8 cellular contexts compared by ENCODE assay signal in the genomic region with DNA sequence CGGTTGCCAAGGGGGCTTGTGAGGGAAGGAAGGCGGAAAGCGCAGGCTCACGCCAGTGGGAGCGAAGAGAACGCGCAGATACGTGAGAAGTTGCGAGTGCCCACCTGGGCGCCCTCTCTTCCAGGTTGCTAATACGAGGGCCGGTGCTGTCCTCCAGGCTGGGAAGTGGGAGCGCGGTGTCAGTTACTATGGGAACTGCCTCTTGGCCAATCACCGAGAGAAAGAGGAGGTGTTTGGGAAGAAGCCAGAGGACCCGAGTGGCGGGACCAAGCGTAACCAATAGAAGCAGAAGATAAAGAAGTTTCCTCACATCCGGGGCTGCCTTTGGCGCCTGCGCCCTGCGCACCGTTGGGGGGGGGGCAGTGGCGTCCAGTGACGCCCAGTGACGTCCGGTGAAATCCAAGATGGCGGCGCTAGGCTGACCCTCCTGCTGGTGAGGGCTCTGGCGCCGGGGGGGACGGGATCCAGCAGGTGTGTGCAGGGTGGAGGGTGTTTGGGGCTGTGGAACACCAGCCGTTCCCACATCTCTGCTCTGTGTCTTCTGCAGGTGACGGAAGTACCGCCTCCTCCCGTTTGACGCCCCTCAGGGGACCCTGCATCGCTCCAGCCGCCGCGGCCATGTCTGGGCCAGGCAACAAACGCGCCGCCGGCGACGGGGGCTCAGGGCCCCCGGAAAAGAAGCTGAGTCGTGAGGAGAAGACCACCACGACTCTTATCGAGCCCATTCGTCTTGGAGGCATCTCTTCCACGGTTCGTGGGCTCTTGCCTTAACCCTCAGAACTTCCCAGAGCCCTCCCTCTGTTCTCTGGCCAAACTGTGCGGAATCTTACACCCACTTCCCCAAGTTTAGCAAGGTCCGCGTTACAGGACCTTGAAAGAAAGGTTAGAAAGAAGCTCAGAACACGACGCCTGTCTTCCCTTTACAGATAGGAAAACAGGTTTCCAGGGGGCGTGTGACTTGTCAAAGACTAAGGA. TPM values are rescaled to one million over a fixed set of nuclear protein-coding genes. Genes with fewer than 3 reads are reported as not detected.
A peak's percentile ranks its signal among the peaks of the same experiment; 100 is the strongest.
DNase-seq lines count a peak whose midpoint lies in the region; ATAC-seq and TF ChIP-seq lines count a peak whose summit lies in the region.

A gene (minus strand): TSS at position 135 of the 975 bp plus-strand sequence. CDS start 314 bp downstream, outside the sequence.
A gene (plus strand): TSS at position 395 of the 975 bp plus-strand sequence. CDS start 224 bp downstream, at position 619.

- TF ChIP-seq CTCF in GM10266 (IDR thresholded peaks at IDR 0.05; ENCODE audit: control insufficient read depth, insufficient read depth, low read depth, missing control alignments) (no peak), glutamatergic neuron (IDR thresholded peaks at IDR 0.05; ENCODE audit: partially characterized antibody, unreplicated experiment) (no peak), omental fat pad (IDR thresholded peaks at IDR 0.05) (no peak), testis (IDR thresholded peaks at IDR 0.05) (peak in 1 of 3 experiments; percentile 3)

- ATAC-seq in HG02623 (IDR thresholded peaks at IDR 0.05; ENCODE audit: unreplicated experiment) (peak; percentile 83), SK-N-SH treated with all-trans-retinoic acid at 6 μM for 48 hours (peak; percentile 93), omental fat pad (ENCODE audit: low FRiP score) (peak; percentile 95)

- no peaks in the 10 kb centered on the region for H3K27me3 ChIP-seq in testis

- H3K36me3 ChIP-seq in testis (ENCODE audit: low read depth, missing control alignments) = no peaks in the 10 kb centered on the region

- no peak for TF ChIP-seq POLR2A in testis (IDR thresholded peaks at IDR 0.05)

- intact Hi-C loops in testis (cut with DNase I; ENCODE audit: low total_unique reads) = no loop called here

- H3K36me3 Mint-ChIP-seq in activated naive CD8-positive, alpha-beta T cell = peaks cover 2% of the 10 kb centered on the region
- H3K36me3 Mint-ChIP-seq in glutamatergic neuron (ENCODE audit: unreplicated experiment) = peaks cover 9% of the 10 kb centered on the region

- DNase-seq in GM10266 (ENCODE audit: extremely low spot score) (peak; percentile 99), NCI-H1092 treated with DMSO at 0.1 percent for 48 hours (lab: John Stamatoyannopoulos, UW) (peak; percentile 99), glutamatergic neuron (peak; percentile 97), omental fat pad (ENCODE audit: low spot score) (peak; percentile 82), testis (peak; percentile 98)

- H3K9me3 ChIP-seq in testis = no peaks in the 10 kb centered on the region

- peaks cover 27% of the 10 kb centered on the region for H3K4me1 Mint-ChIP-seq in activated naive CD8-positive, alpha-beta T cell (ENCODE audit: low read depth)
- peaks cover 13% of the 10 kb centered on the region for H3K4me1 Mint-ChIP-seq in glutamatergic neuron (ENCODE audit: low read depth, unreplicated experiment)

- peak within 1 kb of the TSS; percentile 87 to 88 for H3K27ac ChIP-seq in testis

- H3K4me1 ChIP-seq in testis = peaks cover 22% of the 10 kb centered on the region

- H3K27me3 Mint-ChIP-seq in activated naive CD8-positive, alpha-beta T cell = no peaks in the 10 kb centered on the region
- peaks cover 9% of the 10 kb centered on the region for H3K27me3 Mint-ChIP-seq in glutamatergic neuron (ENCODE audit: unreplicated experiment)

- no peaks in the 10 kb centered on the region for H3K9me3 Mint-ChIP-seq in activated naive CD8-positive, alpha-beta T cell (ENCODE audit: low read depth)
- H3K9me3 Mint-ChIP-seq in glutamatergic neuron (ENCODE audit: unreplicated experiment) = peaks cover 8% of the 10 kb centered on the region

- peak within 1 kb of the TSS; percentile 84 for H3K27ac Mint-ChIP-seq in activated naive CD8-positive, alpha-beta T cell
- peak within 1 kb of the TSS; percentile 81 for H3K27ac Mint-ChIP-seq in glutamatergic neuron (ENCODE audit: unreplicated experiment)

- WGBS in testis, 2 donors = 1 to 2% methylated on average over 34 to 59 of the region's 60 CpGs

- peak within 1 kb of the TSS; percentile 80 to 83 for H3K4me3 ChIP-seq in testis

- H3K4me3 Mint-ChIP-seq in activated naive CD8-positive, alpha-beta T cell = peak within 1 kb of the TSS; percentile 95
- peak within 1 kb of the TSS; percentile 93 for H3K4me3 Mint-ChIP-seq in glutamatergic neuron (ENCODE audit: unreplicated experiment)

TF ChIP-seq in SK-N-SH treated with all-trans-retinoic acid at 6 μM for 48 hours, 23 proteins besides CTCF, POLR2A, EP300 and RAD21:
- TF ChIP-seq ZFP30 (CRISPR knock-in tag; IDR thresholded peaks at IDR 0.05) = no peak
- TF ChIP-seq TCF4 (CRISPR knock-in tag; IDR thresholded peaks at IDR 0.05; ENCODE audit: borderline replicate concordance) = no peak
- no peak for TF ChIP-seq ZNF70 (CRISPR knock-in tag; IDR thresholded peaks at IDR 0.05)
- TF ChIP-seq, protein P1, sequence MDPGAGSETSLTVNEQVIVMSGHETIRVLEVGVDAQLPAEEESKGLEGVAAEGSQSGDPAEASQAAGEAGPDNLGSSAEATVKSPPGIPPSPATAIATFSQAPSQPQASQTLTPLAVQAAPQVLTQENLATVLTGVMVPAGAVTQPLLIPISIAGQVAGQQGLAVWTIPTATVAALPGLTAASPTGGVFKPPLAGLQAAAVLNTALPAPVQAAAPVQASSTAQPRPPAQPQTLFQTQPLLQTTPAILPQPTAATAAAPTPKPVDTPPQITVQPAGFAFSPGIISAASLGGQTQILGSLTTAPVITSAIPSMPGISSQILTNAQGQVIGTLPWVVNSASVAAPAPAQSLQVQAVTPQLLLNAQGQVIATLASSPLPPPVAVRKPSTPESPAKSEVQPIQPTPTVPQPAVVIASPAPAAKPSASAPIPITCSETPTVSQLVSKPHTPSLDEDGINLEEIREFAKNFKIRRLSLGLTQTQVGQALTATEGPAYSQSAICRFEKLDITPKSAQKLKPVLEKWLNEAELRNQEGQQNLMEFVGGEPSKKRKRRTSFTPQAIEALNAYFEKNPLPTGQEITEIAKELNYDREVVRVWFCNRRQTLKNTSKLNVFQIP (CRISPR knock-in tag; IDR thresholded peaks at IDR 0.05; ENCODE audit: borderline replicate concordance, low read depth) = no peak

RNA-seq across cellular contexts. Expression of the first gene that starts in this region (rescaled TPM):
- total RNA-seq in glutamatergic neuron (ENCODE audit: unreplicated experiment) = 10.9 TPM
- 1 to 10 TPM; 1.4 to 4.8 (median 2.5) TPM for total RNA-seq in omental fat pad
- 10 to 100 TPM; 31.5 to 54.2 TPM for total RNA-seq in testis
- polyA plus RNA-seq in testis (ENCODE audit: insufficient read depth, low read depth, low replicate concordance) = 43.3 TPM

RNA-seq across cellular contexts. Expression of the second gene that starts in this region (rescaled TPM):
- total RNA-seq in glutamatergic neuron (ENCODE audit: unreplicated experiment) = 182 TPM
- total RNA-seq in omental fat pad = 10 to 100 TPM; 53.9 to 77.7 (median 69.5) TPM
- 100 to 1,000 TPM; 143 to 162 TPM for total RNA-seq in testis
- 219 TPM for polyA plus RNA-seq in testis (ENCODE audit: insufficient read depth, low read depth, low replicate concordance)

Comparison
In these comparisons a context has a peak if more than half of its experiments do, and no peak if none do; other contexts are left out.
1. Peak in every context shown above with its lines: DNase-seq, ATAC-seq, H3K4me3 ChIP-seq and H3K27ac ChIP-seq.